ENCODE assay signal across 13 cellular contexts in the genomic region with DNA sequence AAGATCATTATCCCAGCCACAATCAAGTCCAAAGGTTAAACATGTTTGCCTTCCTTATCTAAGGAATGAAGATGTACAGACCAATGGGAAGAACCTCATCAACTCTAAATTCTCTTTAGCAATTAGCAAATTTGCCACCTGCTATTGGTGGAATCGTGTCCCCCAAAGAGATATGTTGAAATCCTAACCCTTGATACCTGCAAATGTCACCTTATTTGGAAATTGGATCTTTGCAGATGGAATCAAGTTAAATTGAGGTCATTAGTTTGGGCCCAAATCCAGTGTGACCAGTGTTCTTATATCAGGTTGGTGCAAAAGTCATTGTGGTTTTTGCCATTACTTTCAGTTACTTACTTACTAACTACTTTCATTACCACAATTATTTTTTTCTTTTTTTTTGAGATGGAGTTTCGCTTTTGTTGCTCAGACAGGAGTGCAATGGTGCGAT. TPM values are rescaled to one million over a fixed set of nuclear protein-coding genes. Genes with fewer than 3 reads are reported as not detected.
DNase-seq lines count a peak whose midpoint lies in the region; ATAC-seq and TF ChIP-seq lines count a peak whose summit lies in the region.
"Had no signal": no experiment of that assay in that cellular context is flagged by ENCODE, and none has a peak within 500 bp of the region (broad histone marks: within the 10 kb centered on the region; RNA-seq: fewer than 3 reads in every experiment).

No MANE protein-coding gene starts in this region.

- H3K9me3 ChIP-seq in mucosa of descending colon: no peaks in the 10 kb centered on the region
- no peaks in the 10 kb centered on the region for H3K9me3 ChIP-seq in suprapubic skin
- no peaks in the 10 kb centered on the region for H3K9me3 ChIP-seq in CD8-positive, alpha-beta memory T cell (ENCODE audit: low read length)

- H3K4me1 Mint-ChIP-seq in activated CD8-positive, alpha-beta T cell treated with anti-CD3 and anti-CD28 coated beads for 36 hours (ENCODE audit: low read depth): peaks cover 4% of the 10 kb centered on the region
- peaks cover 3 to 18% (median 11%) of the 10 kb centered on the region in 3 donors for H3K4me1 Mint-ChIP-seq in CD8-positive, alpha-beta memory T cell

- no peaks in the 10 kb centered on the region for H3K9me3 Mint-ChIP-seq in activated CD8-positive, alpha-beta T cell treated with anti-CD3 and anti-CD28 coated beads for 36 hours
- no peaks in the 10 kb centered on the region for H3K9me3 Mint-ChIP-seq in CD8-positive, alpha-beta memory T cell

- DNase-seq in mucosa of descending colon (no peak), sciatic nerve (ENCODE audit: low spot score) (no peak), suprapubic skin (ENCODE audit: low spot score in 2 of 2) (no peak)
- no peak for DNase-seq in activated CD8-positive, alpha-beta T cell treated with anti-CD3 and anti-CD28 coated beads for 36 hours
- DNase-seq in CD8-positive, alpha-beta memory T cell: no peak
- DNase-seq: GOT3, IMR-90 had no signal

- no peak for TF ChIP-seq EP300 in suprapubic skin (IDR thresholded peaks at IDR 0.05)

- CTCF ChIA-PET in activated CD8-positive, alpha-beta T cell treated with anti-CD3 and anti-CD28 coated beads for 36 hours (lab: Charles Lee): interaction anchor here (0.9 to 1.6 kb wide), 2 partner anchors 18 to 89 kb away, joined by 3 to 4 read pairs; a partner anchor contains a TSS
- CTCF ChIA-PET in CD8-positive, alpha-beta memory T cell (lab: Charles Lee): interaction anchor here (1.8 kb wide), 1 partner anchor 17 kb away, joined by 6 read pairs; no protein-coding TSS in a partner anchor

- peaks cover 7% of the 10 kb centered on the region for H3K27me3 Mint-ChIP-seq in activated CD8-positive, alpha-beta T cell treated with anti-CD3 and anti-CD28 coated beads for 36 hours
- H3K27me3 Mint-ChIP-seq in CD8-positive, alpha-beta memory T cell: peaks cover 6 to 11% of the 10 kb centered on the region in 2 donors

- no peak overlapping the region for H3K27ac Mint-ChIP-seq in activated CD8-positive, alpha-beta T cell treated with anti-CD3 and anti-CD28 coated beads for 36 hours
- H3K27ac Mint-ChIP-seq in CD8-positive, alpha-beta memory T cell: peak overlapping the region in 1 of 8 donors; percentile 8

- intact Hi-C loops in mucosa of descending colon (cut with DNase I, micrococcal nuclease) (no loop called here), sciatic nerve (cut with DNase I) (no loop called here)
- intact Hi-C loops in activated CD8-positive, alpha-beta T cell treated with anti-CD3 and anti-CD28 coated beads for 36 hours (cut with micrococcal nuclease): no loop called here

- no peak for TF ChIP-seq POLR2A in suprapubic skin (IDR thresholded peaks at IDR 0.05)

- H3K27me3 ChIP-seq in suprapubic skin: no peaks in the 10 kb centered on the region
- no peaks in the 10 kb centered on the region for H3K27me3 ChIP-seq in CD8-positive, alpha-beta memory T cell (ENCODE audit: insufficient read depth, low read length, poor library complexity, severe bottlenecking)

- TF ChIP-seq CTCF in mucosa of descending colon (IDR thresholded peaks at IDR 0.05) (no peak), suprapubic skin (IDR thresholded peaks at IDR 0.05) (no peak)
- no peak for TF ChIP-seq CTCF in activated CD8-positive, alpha-beta T cell treated with anti-CD3 and anti-CD28 coated beads for 36 hours (IDR thresholded peaks at IDR 0.05)

- no peak overlapping the region for H3K4me3 Mint-ChIP-seq in activated CD8-positive, alpha-beta T cell treated with anti-CD3 and anti-CD28 coated beads for 36 hours
- peak overlapping the region in 3 of 7 donors; percentile 27 to 68 (median 51) for H3K4me3 Mint-ChIP-seq in CD8-positive, alpha-beta memory T cell

- H3K4me1 ChIP-seq in mucosa of descending colon (ENCODE audit: low read depth): no peaks in the 10 kb centered on the region
- peaks cover 5% of the 10 kb centered on the region for H3K4me1 ChIP-seq in suprapubic skin
- H3K4me1 ChIP-seq in CD8-positive, alpha-beta memory T cell (ENCODE audit: insufficient read depth, low read length): no peaks in the 10 kb centered on the region

- WGBS in suprapubic skin: 84% methylated on average over 3 of the region's 3 CpGs

- H3K4me3 ChIP-seq in mucosa of descending colon: no peak overlapping the region
- H3K4me3 ChIP-seq in suprapubic skin: no peak overlapping the region
- no peak overlapping the region for H3K4me3 ChIP-seq in CD8-positive, alpha-beta memory T cell (ENCODE audit: low read length)

- POLR2A ChIA-PET in activated CD8-positive, alpha-beta T cell treated with anti-CD3 and anti-CD28 coated beads for 36 hours (lab: Charles Lee): no interaction called here
- POLR2A ChIA-PET in CD8-positive, alpha-beta memory T cell (lab: Charles Lee): no interaction called here

- no peak overlapping the region for H3K27ac ChIP-seq in suprapubic skin
- no peak overlapping the region for H3K27ac ChIP-seq in CD8-positive, alpha-beta memory T cell (ENCODE audit: low read depth, low read length)
- H3K27ac ChIP-seq: C4-2B had no signal

- H3K36me3 ChIP-seq in mucosa of descending colon (ENCODE audit: low read depth) (no peaks in the 10 kb centered on the region), suprapubic skin (no peaks in the 10 kb centered on the region)
- no peaks in the 10 kb centered on the region for H3K36me3 ChIP-seq in CD8-positive, alpha-beta memory T cell (ENCODE audit: insufficient read depth, low read length)

- peak; percentile 86 for ATAC-seq in GM18909 (IDR thresholded peaks at IDR 0.05; ENCODE audit: poor library complexity, unreplicated experiment)
- peak; percentile 66 for ATAC-seq in HG02678 (IDR thresholded peaks at IDR 0.05; ENCODE audit: unreplicated experiment)
- peak; percentile 60 for ATAC-seq in HG03442 (IDR thresholded peaks at IDR 0.05; ENCODE audit: unreplicated experiment)
- peak; percentile 63 for ATAC-seq in mucosa of descending colon
- no peak for ATAC-seq in sciatic nerve
- no peak for ATAC-seq in activated CD8-positive, alpha-beta T cell treated with anti-CD3 and anti-CD28 coated beads for 36 hours

- no peaks in the 10 kb centered on the region for H3K36me3 Mint-ChIP-seq in activated CD8-positive, alpha-beta T cell treated with anti-CD3 and anti-CD28 coated beads for 36 hours (ENCODE audit: low read depth)
- peaks cover 0 to 10% (median 2%) of the 10 kb centered on the region in 3 donors for H3K36me3 Mint-ChIP-seq in CD8-positive, alpha-beta memory T cell

RNA-seq across cellular contexts. Expression of a gene that starts 31.3 kb away (rescaled TPM):
- total RNA-seq in mucosa of descending colon (under 1 TPM; 0.13 to 0.65 (median 0.58) TPM), sciatic nerve (1.2 TPM), suprapubic skin (1 to 10 TPM in 2 of 4 donors, under 1 TPM in 2; 0.79 to 5.4 (median 0.95) TPM)
- under 1 TPM; 0.16 to 0.22 TPM for total RNA-seq in activated CD8-positive, alpha-beta T cell treated with anti-CD3 and anti-CD28 coated beads for 36 hours
- total RNA-seq in CD8-positive, alpha-beta memory T cell: under 1 TPM; 0.16 to 0.26 TPM
- not detected for polyA plus RNA-seq in CD8-positive, alpha-beta memory T cell
- total RNA-seq: endothelial cell of umbilical vein, IMR-90, RPMI7951 had no signal

Comparison
In these comparisons a context has a peak if more than half of its experiments do, and no peak if none do; other contexts are left out.
1. ATAC-seq: peak in GM18909 (single experiment), HG02678 (single experiment), HG03442 (single experiment) and mucosa of descending colon (single experiment); none in sciatic nerve (single experiment) and activated CD8-positive, alpha-beta T cell treated with anti-CD3 and anti-CD28 coated beads for 36 hours (single experiment).